7 cellular contexts compared by ENCODE assay signal in genomic region chr12:6074979-6075585, GRCh38. TPM values are rescaled to one million over a fixed set of nuclear protein-coding genes. Genes with fewer than 3 reads are reported as not detected.
DNase-seq lines count a peak whose midpoint lies in the region; ATAC-seq and TF ChIP-seq lines count a peak whose summit lies in the region.

No MANE protein-coding gene starts in this region.

- H3K4me3 ChIP-seq in NB4 (ENCODE audit: low read depth, low read length) = no peak overlapping the region
- H3K4me3 ChIP-seq in subcutaneous abdominal adipose tissue (ENCODE audit: low read depth in 1 of 5, low read length in 5 of 5) = peak overlapping the region; percentile 22 to 51 (median 43)

- H3K36me3 ChIP-seq in subcutaneous abdominal adipose tissue (ENCODE audit: control insufficient read depth in 5 of 5, insufficient read depth in 5 of 5, low read length in 5 of 5) = peaks cover 0 to 22% (median 11%) of the 10 kb centered on the region in 5 donors

- no peak for TF ChIP-seq POLR2A in NB4 (IDR thresholded peaks at IDR 0.05; ENCODE audit: extremely low read depth, insufficient read length)

- peaks cover 0 to 13% (median 9%) of the 10 kb centered on the region in 5 donors for H3K27me3 ChIP-seq in subcutaneous abdominal adipose tissue (ENCODE audit: control insufficient read depth in 5 of 5, insufficient read depth in 4 of 5, low read length in 5 of 5)

- H3K9me3 Mint-ChIP-seq in activated naive CD8-positive, alpha-beta T cell (ENCODE audit: low read depth) = no peaks in the 10 kb centered on the region

- H3K27me3 Mint-ChIP-seq in activated naive CD8-positive, alpha-beta T cell = peaks cover 2% of the 10 kb centered on the region

- H3K27ac Mint-ChIP-seq in activated naive CD8-positive, alpha-beta T cell = peak overlapping the region; percentile 79

- H3K27ac ChIP-seq in subcutaneous abdominal adipose tissue (ENCODE audit: low read depth, low read length) = no peak overlapping the region

- peaks cover 4 to 80% (median 25%) of the 10 kb centered on the region in 5 donors for H3K4me1 ChIP-seq in subcutaneous abdominal adipose tissue (ENCODE audit: control insufficient read depth in 5 of 5, insufficient read depth in 5 of 5, low read length in 5 of 5)

- no peak for TF ChIP-seq CTCF in NB4 (IDR thresholded peaks at IDR 0.05; ENCODE audit: low read depth, low read length)

- peak overlapping the region; percentile 89 for H3K4me3 Mint-ChIP-seq in activated naive CD8-positive, alpha-beta T cell

- H3K4me1 Mint-ChIP-seq in activated naive CD8-positive, alpha-beta T cell (ENCODE audit: low read depth) = peaks cover 31% of the 10 kb centered on the region

- H3K9me3 ChIP-seq in subcutaneous abdominal adipose tissue (ENCODE audit: control insufficient read depth in 5 of 5, low read length in 5 of 5) = no peaks in the 10 kb centered on the region

- ATAC-seq in HG03045 (IDR thresholded peaks at IDR 0.05; ENCODE audit: unreplicated experiment) = no peak
- no peak for ATAC-seq in GM21360 (IDR thresholded peaks at IDR 0.05; ENCODE audit: unreplicated experiment)

- H3K36me3 Mint-ChIP-seq in activated naive CD8-positive, alpha-beta T cell = no peaks in the 10 kb centered on the region

- peak; percentile 59 for DNase-seq in NB4 (ENCODE audit: low read depth)
- peak; percentile 76 to 78 for DNase-seq in lung microvascular endothelial cell (ENCODE audit: low read depth in 2 of 2)
- DNase-seq in NCI-H146 (lab: John Stamatoyannopoulos, UW) = no peak

- H3K9ac ChIP-seq in subcutaneous abdominal adipose tissue (ENCODE audit: low read length in 5 of 5) = peak overlapping the region in 2 of 5 donors; percentile 7 to 40

RNA-seq across cellular contexts. Expression of gene VWF, which starts 49.4 kb away (rescaled TPM):
- total RNA-seq in lung microvascular endothelial cell = 496 and 1,530 TPM in 2 replicates
